ENCODE assay signal across 1 cellular context in the genomic region with DNA sequence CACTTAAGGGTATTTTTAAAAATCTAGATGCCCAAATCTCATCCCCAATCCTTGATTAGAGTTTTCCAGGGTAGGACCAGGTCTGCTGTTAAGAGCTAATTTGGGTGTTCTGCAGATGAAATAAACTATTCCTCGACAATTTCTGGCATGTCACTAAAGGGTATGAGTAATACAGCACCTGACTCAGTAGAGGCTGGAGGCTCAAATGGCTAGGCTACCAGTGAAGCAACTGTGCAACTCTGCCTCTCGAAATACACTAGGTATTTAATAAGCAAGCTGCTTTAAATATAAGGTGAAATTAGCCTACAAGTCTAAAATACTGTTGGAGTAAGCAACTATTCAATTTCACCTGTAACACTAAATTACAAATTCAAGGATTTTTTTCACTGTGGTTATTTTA.
TF ChIP-seq lines count a peak whose summit lies in the region.

No MANE protein-coding gene starts in this region.

TF ChIP-seq in SK-N-SH treated with all-trans-retinoic acid at 6 μM for 48 hours, 23 proteins besides CTCF, POLR2A, EP300 and RAD21 (continued from another document):
- no peak for TF ChIP-seq CSDC2 (CRISPR knock-in tag; IDR thresholded peaks at IDR 0.05)
